Comparison of ENCODE assay signal across 10 cellular contexts in the genomic region with DNA sequence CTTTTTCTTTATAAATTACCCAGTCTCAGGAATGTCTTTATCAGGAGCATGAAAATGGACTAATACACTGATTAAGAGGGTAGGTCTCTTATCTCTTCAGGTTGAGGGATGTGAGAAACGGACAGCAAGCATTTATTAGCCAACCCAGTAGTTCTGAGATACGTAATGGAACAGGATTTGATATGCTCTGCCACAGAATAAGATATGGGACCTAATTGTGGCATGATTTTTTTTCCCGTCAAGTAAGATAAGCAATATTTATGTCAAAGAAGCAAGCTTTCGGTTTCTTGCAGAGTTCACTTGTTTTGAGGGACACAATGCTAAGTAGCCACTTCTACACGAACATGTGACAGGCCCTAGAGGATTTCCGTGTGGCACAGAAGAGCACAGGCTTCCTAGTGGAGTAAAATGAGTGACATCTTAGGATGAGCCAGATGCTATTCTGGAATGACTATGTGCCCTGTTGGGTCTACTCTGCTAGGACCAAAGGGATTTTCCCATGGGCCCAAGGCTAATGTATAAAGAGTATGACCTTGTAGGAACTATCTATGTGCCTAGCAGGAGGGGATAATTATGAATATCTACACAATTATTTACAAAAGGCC. TPM values are rescaled to one million over a fixed set of nuclear protein-coding genes. Genes with fewer than 3 reads are reported as not detected.
DNase-seq lines count a peak whose midpoint lies in the region; ATAC-seq and TF ChIP-seq lines count a peak whose summit lies in the region.
"Had no signal": no experiment of that assay in that cellular context is flagged by ENCODE, and none has a peak within 500 bp of the region (broad histone marks: within the 10 kb centered on the region; RNA-seq: fewer than 3 reads in every experiment).

No MANE protein-coding gene starts in this region.

- H3K9me3 Mint-ChIP-seq in GM23338, result no peaks in the 10 kb centered on the region
- no peaks in the 10 kb centered on the region for H3K9me3 Mint-ChIP-seq in activated T-helper 2 cell treated with anti-CD3 and anti-CD28 coated beads, Interferon-gamma antibody, Interleukin-2, Interleukin-4, amounts not matched to agents 10 μg/mL and 5 μg/mL and 100 μg/mL, durations not matched to agents 14 hours and 24 hours and 36 hours
- H3K9me3 Mint-ChIP-seq in memory B cell, result no peaks in the 10 kb centered on the region

- intact Hi-C loops in activated T-helper 2 cell treated with anti-CD3 and anti-CD28 coated beads, Interferon-gamma antibody, Interleukin-2, Interleukin-4, amounts not matched to agents 10 μg/mL and 5 μg/mL and 100 μg/mL, durations not matched to agents 14 hours and 24 hours and 36 hours (cut with micrococcal nuclease), result loop anchor here (1.0 to 10.0 kb wide), 3 partner anchors 7 to 1184 kb away; no protein-coding TSS in a partner anchor

- peaks cover 83% of the 10 kb centered on the region for H3K36me3 Mint-ChIP-seq in GM23338 (ENCODE audit: low read depth)
- peaks cover 90% of the 10 kb centered on the region for H3K36me3 Mint-ChIP-seq in activated T-helper 2 cell treated with anti-CD3 and anti-CD28 coated beads, Interferon-gamma antibody, Interleukin-2, Interleukin-4, amounts not matched to agents 10 μg/mL and 5 μg/mL and 100 μg/mL, durations not matched to agents 14 hours and 24 hours and 36 hours (ENCODE audit: low read depth)
- H3K36me3 Mint-ChIP-seq in memory B cell, result peaks cover 33% of the 10 kb centered on the region

- no peak for ATAC-seq in GM23338
- no peak for ATAC-seq in memory B cell (ENCODE audit: low read depth)
- ATAC-seq in HG03565 (IDR thresholded peaks at IDR 0.05; ENCODE audit: unreplicated experiment), result no peak

- no peak overlapping the region for H3K4me2 ChIP-seq in GM23338

- H3K27me3 ChIP-seq in GM23338 (ENCODE audit: insufficient read depth), result no peaks in the 10 kb centered on the region
- H3K27me3 ChIP-seq: tibial nerve had no signal

- H3K27ac Mint-ChIP-seq in GM23338, result peak overlapping the region; percentile 6
- peak overlapping the region; percentile 96 for H3K27ac Mint-ChIP-seq in activated T-helper 2 cell treated with anti-CD3 and anti-CD28 coated beads, Interferon-gamma antibody, Interleukin-2, Interleukin-4, amounts not matched to agents 10 μg/mL and 5 μg/mL and 100 μg/mL, durations not matched to agents 14 hours and 24 hours and 36 hours
- H3K27ac Mint-ChIP-seq in memory B cell, result peak overlapping the region; percentile 97

- H3F3A ChIP-seq in GM23338 (replicated peaks; ENCODE audit: low read depth), result no peaks in the 10 kb centered on the region

- peaks cover 15% of the 10 kb centered on the region; the same call in 1 of the 2 replicates for H3K4me1 ChIP-seq in GM23338 (ENCODE audit: insufficient read depth)

- DNase-seq in GM23338 (ENCODE audit: low spot score) (no peak), memory B cell (ENCODE audit: low spot score in 2 of 2) (no peak), NCI-H146 treated with DMSO at 0.1 percent for 48 hours (lab: John Stamatoyannopoulos, UW; ENCODE audit: unreplicated experiment) (no peak), amygdala (lab: John Stamatoyannopoulos, UW) (no peak), UCSD-AML1 (lab: John Stamatoyannopoulos, UW; ENCODE audit: unreplicated experiment) (no peak)
- DNase-seq in activated T-helper 2 cell treated with anti-CD3 and anti-CD28 coated beads, Interferon-gamma antibody, Interleukin-2, Interleukin-4, amounts not matched to agents 10 μg/mL and 5 μg/mL and 100 μg/mL, durations not matched to agents 14 hours and 24 hours and 36 hours (ENCODE audit: low spot score), result no peak
- DNase-seq: cortex of kidney had no signal

- H4K20me1 ChIP-seq in GM23338 (replicated peaks; ENCODE audit: insufficient read depth), result peaks cover 12% of the 10 kb centered on the region; the same call in 1 of the 2 replicates

- H3K36me3 ChIP-seq in GM23338 (ENCODE audit: insufficient read depth), result peaks cover 21% of the 10 kb centered on the region
- H3K36me3 ChIP-seq: tibial nerve had no signal

- H3K79me2 ChIP-seq in GM23338 (replicated peaks; ENCODE audit: insufficient read depth), result peaks cover 84% of the 10 kb centered on the region

- H3K27ac ChIP-seq in C4-2B (peak overlapping the region; percentile 47; the same call in 1 of the 2 replicates), GM23338 (ENCODE audit: low read depth) (peak overlapping the region; percentile 52; the same call in 1 of the 2 replicates)
- H3K27ac ChIP-seq: tibial nerve had no signal

- H3K4me3 ChIP-seq in GM23338, result no peak overlapping the region
- H3K4me3 ChIP-seq: tibial nerve had no signal

- H3K27me3 Mint-ChIP-seq in GM23338 (ENCODE audit: insufficient read depth, low read depth, poor library complexity) (peaks cover 5% of the 10 kb centered on the region), memory B cell (no peaks in the 10 kb centered on the region)
- H3K27me3 Mint-ChIP-seq in activated T-helper 2 cell treated with anti-CD3 and anti-CD28 coated beads, Interferon-gamma antibody, Interleukin-2, Interleukin-4, amounts not matched to agents 10 μg/mL and 5 μg/mL and 100 μg/mL, durations not matched to agents 14 hours and 24 hours and 36 hours (ENCODE audit: low read depth), result no peaks in the 10 kb centered on the region

- no peak for TF ChIP-seq CTCF in C4-2B (conservative IDR thresholded peaks at IDR 0.05)
- no peak for TF ChIP-seq CTCF in GM23338 (conservative IDR thresholded peaks at IDR 0.05; ENCODE audit: low read depth in 2 of 2)

- no peak overlapping the region for H2AFZ ChIP-seq in GM23338

- H3K4me3 Mint-ChIP-seq in GM23338 (no peak overlapping the region; the same call in 2 of the 3 replicates), memory B cell (peak overlapping the region; percentile 58)
- H3K4me3 Mint-ChIP-seq in activated T-helper 2 cell treated with anti-CD3 and anti-CD28 coated beads, Interferon-gamma antibody, Interleukin-2, Interleukin-4, amounts not matched to agents 10 μg/mL and 5 μg/mL and 100 μg/mL, durations not matched to agents 14 hours and 24 hours and 36 hours (ENCODE audit: low read depth), result peak overlapping the region; percentile 43

- H3K9me2 ChIP-seq in GM23338 (ENCODE audit: insufficient read depth), result no peaks in the 10 kb centered on the region

- H3K4me1 Mint-ChIP-seq in GM23338, result peaks cover 56% of the 10 kb centered on the region
- peaks cover 68% of the 10 kb centered on the region for H3K4me1 Mint-ChIP-seq in activated T-helper 2 cell treated with anti-CD3 and anti-CD28 coated beads, Interferon-gamma antibody, Interleukin-2, Interleukin-4, amounts not matched to agents 10 μg/mL and 5 μg/mL and 100 μg/mL, durations not matched to agents 14 hours and 24 hours and 36 hours (ENCODE audit: low read depth)
- peaks cover 56% of the 10 kb centered on the region for H3K4me1 Mint-ChIP-seq in memory B cell

TF ChIP-seq in GM23338, 12 proteins besides CTCF, POLR2A, EP300 and RAD21 (continues in another document):
- TF ChIP-seq ZNF114 (CRISPR knock-in tag; IDR thresholded peaks at IDR 0.05), result no peak
- TF ChIP-seq, protein P1, sequence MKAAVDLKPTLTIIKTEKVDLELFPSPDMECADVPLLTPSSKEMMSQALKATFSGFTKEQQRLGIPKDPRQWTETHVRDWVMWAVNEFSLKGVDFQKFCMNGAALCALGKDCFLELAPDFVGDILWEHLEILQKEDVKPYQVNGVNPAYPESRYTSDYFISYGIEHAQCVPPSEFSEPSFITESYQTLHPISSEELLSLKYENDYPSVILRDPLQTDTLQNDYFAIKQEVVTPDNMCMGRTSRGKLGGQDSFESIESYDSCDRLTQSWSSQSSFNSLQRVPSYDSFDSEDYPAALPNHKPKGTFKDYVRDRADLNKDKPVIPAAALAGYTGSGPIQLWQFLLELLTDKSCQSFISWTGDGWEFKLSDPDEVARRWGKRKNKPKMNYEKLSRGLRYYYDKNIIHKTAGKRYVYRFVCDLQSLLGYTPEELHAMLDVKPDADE (IDR thresholded peaks at IDR 0.05), result no peak
- TF ChIP-seq, protein P2, sequence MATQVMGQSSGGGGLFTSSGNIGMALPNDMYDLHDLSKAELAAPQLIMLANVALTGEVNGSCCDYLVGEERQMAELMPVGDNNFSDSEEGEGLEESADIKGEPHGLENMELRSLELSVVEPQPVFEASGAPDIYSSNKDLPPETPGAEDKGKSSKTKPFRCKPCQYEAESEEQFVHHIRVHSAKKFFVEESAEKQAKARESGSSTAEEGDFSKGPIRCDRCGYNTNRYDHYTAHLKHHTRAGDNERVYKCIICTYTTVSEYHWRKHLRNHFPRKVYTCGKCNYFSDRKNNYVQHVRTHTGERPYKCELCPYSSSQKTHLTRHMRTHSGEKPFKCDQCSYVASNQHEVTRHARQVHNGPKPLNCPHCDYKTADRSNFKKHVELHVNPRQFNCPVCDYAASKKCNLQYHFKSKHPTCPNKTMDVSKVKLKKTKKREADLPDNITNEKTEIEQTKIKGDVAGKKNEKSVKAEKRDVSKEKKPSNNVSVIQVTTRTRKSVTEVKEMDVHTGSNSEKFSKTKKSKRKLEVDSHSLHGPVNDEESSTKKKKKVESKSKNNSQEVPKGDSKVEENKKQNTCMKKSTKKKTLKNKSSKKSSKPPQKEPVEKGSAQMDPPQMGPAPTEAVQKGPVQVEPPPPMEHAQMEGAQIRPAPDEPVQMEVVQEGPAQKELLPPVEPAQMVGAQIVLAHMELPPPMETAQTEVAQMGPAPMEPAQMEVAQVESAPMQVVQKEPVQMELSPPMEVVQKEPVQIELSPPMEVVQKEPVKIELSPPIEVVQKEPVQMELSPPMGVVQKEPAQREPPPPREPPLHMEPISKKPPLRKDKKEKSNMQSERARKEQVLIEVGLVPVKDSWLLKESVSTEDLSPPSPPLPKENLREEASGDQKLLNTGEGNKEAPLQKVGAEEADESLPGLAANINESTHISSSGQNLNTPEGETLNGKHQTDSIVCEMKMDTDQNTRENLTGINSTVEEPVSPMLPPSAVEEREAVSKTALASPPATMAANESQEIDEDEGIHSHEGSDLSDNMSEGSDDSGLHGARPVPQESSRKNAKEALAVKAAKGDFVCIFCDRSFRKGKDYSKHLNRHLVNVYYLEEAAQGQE (IDR thresholded peaks at IDR 0.05; ENCODE audit: unreplicated experiment), result no peak
- TF ChIP-seq JUNB (IDR thresholded peaks at IDR 0.05; ENCODE audit: unreplicated experiment), result no peak
- TF ChIP-seq STAT1 (IDR thresholded peaks at IDR 0.05; ENCODE audit: unreplicated experiment), result no peak
- TF ChIP-seq ZNF331 (CRISPR knock-in tag; IDR thresholded peaks at IDR 0.05; ENCODE audit: low read depth), result no peak
- TF ChIP-seq POLR2AphosphoS5 (IDR thresholded peaks at IDR 0.05; ENCODE audit: low read depth), result no peak
- no peak for TF ChIP-seq CREB1 (CRISPR knock-in tag; IDR thresholded peaks at IDR 0.05; ENCODE audit: low read depth)
- TF ChIP-seq EZH2 (IDR thresholded peaks at IDR 0.05; ENCODE audit: low read depth, unreplicated experiment), result no peak

RNA-seq across cellular contexts. Expression of a gene that starts 57.9 kb away (rescaled TPM):
- 234 and 281 TPM in 2 replicates for total RNA-seq in GM23338 (2014; rRNA removed; shearing (Covaris generic))
- polyA plus RNA-seq in GM23338 (2016; fragmentation: Nextera tagmentation; extraction: Ambion mirVana), result 91.1 and 114 TPM in 2 replicates
- 152 and 154 TPM in 2 replicates for total RNA-seq in activated T-helper 2 cell treated with anti-CD3 and anti-CD28 coated beads, Interferon-gamma antibody, Interleukin-2, Interleukin-4, amounts not matched to agents 10 μg/mL and 5 μg/mL and 100 μg/mL, durations not matched to agents 14 hours and 24 hours and 36 hours

Comparison
In these comparisons a context has a peak if more than half of its experiments do, and no peak if none do; other contexts are left out.
1. H3K27ac Mint-ChIP-seq: peak in every context shown above with its lines; median percentile 97 in memory B cell; 96 in activated T-helper 2 cell treated with anti-CD3 and anti-CD28 coated beads, Interferon-gamma antibody, Interleukin-2, Interleukin-4, amounts not matched to agents 10 μg/mL and 5 μg/mL and 100 μg/mL, durations not matched to agents 14 hours and 24 hours and 36 hours; 6 in GM23338.